18 cellular contexts compared by ENCODE assay signal in the genomic region with DNA sequence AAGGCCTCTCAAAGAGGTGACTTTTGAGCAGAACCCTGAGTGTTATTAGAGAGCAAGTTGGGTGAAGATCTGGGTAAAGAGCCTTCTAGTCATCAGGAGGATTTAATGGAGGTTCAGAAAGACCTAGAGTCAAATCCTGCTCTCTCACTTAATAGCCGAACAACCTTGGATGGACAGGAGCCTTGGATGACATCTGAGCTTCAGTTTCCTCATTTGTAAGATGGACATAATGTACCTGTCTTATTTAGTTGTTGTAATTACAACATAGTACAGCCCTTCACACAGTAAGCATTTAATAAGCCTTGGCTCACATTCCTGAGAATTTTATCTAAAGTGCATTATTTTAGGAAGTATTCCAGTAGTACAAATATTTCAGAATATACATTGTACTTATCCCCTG. TPM values are rescaled to one million over a fixed set of nuclear protein-coding genes. Genes with fewer than 3 reads are reported as not detected.
DNase-seq lines count a peak whose midpoint lies in the region; ATAC-seq, FAIRE-seq and TF ChIP-seq lines count a peak whose summit lies in the region.
"Had no signal": no experiment of that assay in that cellular context is flagged by ENCODE, and none has a peak within 500 bp of the region (broad histone marks: within the 10 kb centered on the region; RNA-seq: fewer than 3 reads in every experiment).

No MANE protein-coding gene starts in this region.

- in situ Hi-C loops in HepG2 (cut with HindIII; ENCODE audit: extremely low pct_ligation_motif_present, low pct_unique_long_range_greater_than_20kb), result no loop called here

- H3K27me3 Mint-ChIP-seq in activated T-helper 17 cell treated with anti-CD3 and anti-CD28 coated beads, Interleukin-2, amount 50 U/mL, for 72 hours, result no peaks in the 10 kb centered on the region
- no peaks in the 10 kb centered on the region for H3K27me3 Mint-ChIP-seq in activated CD4-positive, alpha-beta memory T cell treated with anti-CD3 and anti-CD28 coated beads for 36 hours
- H3K27me3 Mint-ChIP-seq in Calu3 (ENCODE audit: unreplicated experiment), result no peaks in the 10 kb centered on the region
- H3K27me3 Mint-ChIP-seq: CD4-positive, alpha-beta T cell had no signal

- H3K4me2 ChIP-seq in HepG2 (ENCODE audit: low read depth, low read length), result no peak overlapping the region
- H3K4me2 ChIP-seq: A549 had no signal

- H3K27ac ChIP-seq in HepG2 (ENCODE audit: extremely low read length, insufficient read depth, low read length), result no peak overlapping the region
- no peak overlapping the region for H3K27ac ChIP-seq in right lobe of liver
- peak overlapping the region in 39 of 59 donors; percentile 6 to 81 (median 69) for H3K27ac ChIP-seq in dorsolateral prefrontal cortex
- peak overlapping the region; percentile 51 for H3K27ac ChIP-seq in substantia nigra (ENCODE audit: low read depth, low read length, poor library complexity, severe bottlenecking)
- H3K27ac ChIP-seq: 22Rv1, A549, C4-2B had no signal

- H3K4me3 ChIP-seq in HepG2 (replicated peaks in 1 of 3; ENCODE audit: insufficient read depth in 1 of 3, low read depth in 2 of 3, low read length in 3 of 3) (no peak overlapping the region), right lobe of liver (no peak overlapping the region), dorsolateral prefrontal cortex (no peak overlapping the region)
- H3K4me3 ChIP-seq: A549 had no signal

- no peaks in the 10 kb centered on the region for H3K9me3 ChIP-seq in HepG2 (ENCODE audit: low read length)
- H3K9me3 ChIP-seq in right lobe of liver, result no peaks in the 10 kb centered on the region
- H3K9me3 ChIP-seq: A549, Caco-2 had no signal

- H3K4me1 ChIP-seq in HepG2 (ENCODE audit: insufficient read depth, low read length), result no peaks in the 10 kb centered on the region
- no peaks in the 10 kb centered on the region for H3K4me1 ChIP-seq in right lobe of liver
- H3K4me1 ChIP-seq: A549, Caco-2 had no signal

- H3K27me3 ChIP-seq in HepG2 (ENCODE audit: control insufficient read depth in 1 of 2, insufficient read depth in 2 of 2, low read length in 2 of 2) (no peaks in the 10 kb centered on the region), right lobe of liver (no peaks in the 10 kb centered on the region), dorsolateral prefrontal cortex (no peaks in the 10 kb centered on the region)

- BruUV-seq in HepG2 (replicated peaks; lab: Mats Ljungman, UMichigan), result no TSS peak
- BruUV-seq in Calu3 (replicated peaks; lab: Mats Ljungman, UMichigan), result no TSS peak

- H3K79me2 ChIP-seq in HepG2 (ENCODE audit: insufficient read depth, low read length), result peaks cover 5% of the 10 kb centered on the region

- H3K27ac Mint-ChIP-seq in activated T-helper 17 cell treated with anti-CD3 and anti-CD28 coated beads, Interleukin-2, amount 50 U/mL, for 72 hours, result peak overlapping the region; percentile 10
- no peak overlapping the region for H3K27ac Mint-ChIP-seq in activated CD4-positive, alpha-beta memory T cell treated with anti-CD3 and anti-CD28 coated beads for 36 hours
- no peak overlapping the region for H3K27ac Mint-ChIP-seq in Calu3 (ENCODE audit: unreplicated experiment)
- H3K27ac Mint-ChIP-seq: CD4-positive, alpha-beta T cell had no signal

- H3K4me1 Mint-ChIP-seq in activated T-helper 17 cell treated with anti-CD3 and anti-CD28 coated beads, Interleukin-2, amount 50 U/mL, for 72 hours, result peaks cover 12% of the 10 kb centered on the region
- H3K4me1 Mint-ChIP-seq in activated CD4-positive, alpha-beta memory T cell treated with anti-CD3 and anti-CD28 coated beads for 36 hours (ENCODE audit: low read depth), result peaks cover 6% of the 10 kb centered on the region
- H3K4me1 Mint-ChIP-seq in Calu3 (ENCODE audit: low read depth, unreplicated experiment), result peaks cover 14% of the 10 kb centered on the region

- no peak for ATAC-seq in HepG2
- no peak for ATAC-seq in right lobe of liver
- no peak for ATAC-seq in activated T-helper 17 cell treated with anti-CD3 and anti-CD28 coated beads, Interleukin-2, amount 50 U/mL, for 72 hours (replicated peaks)
- ATAC-seq: A549 had no signal

- TF ChIP-seq POLR2A in HepG2 (IDR thresholded peaks at IDR 0.05; ENCODE audit: insufficient read depth in 1 of 2, low read depth in 2 of 2, low read length in 2 of 2), result no peak
- TF ChIP-seq POLR2A in right lobe of liver (IDR thresholded peaks at IDR 0.05), result no peak

- H3K4me3 Mint-ChIP-seq in activated T-helper 17 cell treated with anti-CD3 and anti-CD28 coated beads, Interleukin-2, amount 50 U/mL, for 72 hours, result no peak overlapping the region
- H3K4me3 Mint-ChIP-seq in activated CD4-positive, alpha-beta memory T cell treated with anti-CD3 and anti-CD28 coated beads for 36 hours, result no peak overlapping the region
- no peak overlapping the region for H3K4me3 Mint-ChIP-seq in Calu3 (ENCODE audit: low read depth, unreplicated experiment)
- H3K4me3 Mint-ChIP-seq: CD4-positive, alpha-beta T cell had no signal

- H2AFZ ChIP-seq in HepG2 (ENCODE audit: low read length), result no peak overlapping the region

- FAIRE-seq in HepG2 (lab: Jason Lieb, UNC), result no peak
- FAIRE-seq: A549, H1 had no signal

- no peak for TF ChIP-seq EP300 in HepG2 (IDR thresholded peaks at IDR 0.05; ENCODE audit: low read depth in 2 of 2, low read length in 2 of 2)
- TF ChIP-seq EP300 in HepG2 (CRISPR knock-in tag; IDR thresholded peaks at IDR 0.05; ENCODE audit: borderline replicate concordance), result no peak

- intact Hi-C loops in HepG2 (cut with micrococcal nuclease; ENCODE audit: unreplicated experiment) (no loop called here), right lobe of liver (cut with DNase I) (no loop called here), dorsolateral prefrontal cortex (cut with DNase I) (no loop called here), Calu3 (cut with micrococcal nuclease; ENCODE audit: unreplicated experiment) (loop anchor here (5.0 kb wide), 1 partner anchor 137 kb away; no protein-coding TSS in a partner anchor)
- intact Hi-C loops in activated CD4-positive, alpha-beta memory T cell treated with anti-CD3 and anti-CD28 coated beads for 36 hours (cut with micrococcal nuclease), result no loop called here

- peaks cover 5% of the 10 kb centered on the region; the same call in 1 of the 2 replicates for H4K20me1 ChIP-seq in HepG2 (ENCODE audit: insufficient read depth, low read length)

- no peaks in the 10 kb centered on the region for H3K9me3 Mint-ChIP-seq in activated T-helper 17 cell treated with anti-CD3 and anti-CD28 coated beads, Interleukin-2, amount 50 U/mL, for 72 hours
- H3K9me3 Mint-ChIP-seq in activated CD4-positive, alpha-beta memory T cell treated with anti-CD3 and anti-CD28 coated beads for 36 hours, result no peaks in the 10 kb centered on the region
- no peaks in the 10 kb centered on the region for H3K9me3 Mint-ChIP-seq in Calu3 (ENCODE audit: low read depth, unreplicated experiment)
- H3K9me3 Mint-ChIP-seq: CD4-positive, alpha-beta T cell had no signal

- H3K9ac ChIP-seq in HepG2 (ENCODE audit: insufficient read depth, low read depth, low read length), result no peak overlapping the region

- peaks cover 19 to 77% of the 10 kb centered on the region in 2 experiments for H3K36me3 ChIP-seq in HepG2 (replicated peaks in 1 of 2; ENCODE audit: control insufficient read depth in 1 of 2, insufficient read depth in 2 of 2, low read length in 2 of 2)
- H3K36me3 ChIP-seq in right lobe of liver, result peaks cover 0 to 3% (median 0%) of the 10 kb centered on the region in 4 donors

- no peak for TF ChIP-seq CTCF in HepG2 (CRISPR knock-in tag; IDR thresholded peaks at IDR 0.05)
- no peak for TF ChIP-seq CTCF in right lobe of liver (IDR thresholded peaks at IDR 0.05)
- no peak for TF ChIP-seq CTCF in dorsolateral prefrontal cortex (IDR thresholded peaks at IDR 0.05 in 54 of 56, conservative IDR thresholded peaks at IDR 0.05 in 2 of 56; ENCODE audit: low read depth in 1 of 56, partially characterized antibody in 56 of 56)
- no peak for TF ChIP-seq CTCF in Calu3 (IDR thresholded peaks at IDR 0.05; ENCODE audit: unreplicated experiment)

- peaks cover 87% of the 10 kb centered on the region for H3K36me3 Mint-ChIP-seq in activated T-helper 17 cell treated with anti-CD3 and anti-CD28 coated beads, Interleukin-2, amount 50 U/mL, for 72 hours (ENCODE audit: low read depth)
- peaks cover 49% of the 10 kb centered on the region for H3K36me3 Mint-ChIP-seq in activated CD4-positive, alpha-beta memory T cell treated with anti-CD3 and anti-CD28 coated beads for 36 hours
- peaks cover 4% of the 10 kb centered on the region for H3K36me3 Mint-ChIP-seq in Calu3 (ENCODE audit: insufficient read depth, unreplicated experiment)

- POLR2A ChIA-PET in HepG2 (lab: Yijun Ruan, JAX), result no interaction called here
- POLR2A ChIA-PET in activated CD4-positive, alpha-beta memory T cell treated with anti-CD3 and anti-CD28 coated beads for 36 hours (lab: Charles Lee), result interaction anchor here (1.4 kb wide), 1 partner anchor 58 kb away, joined by 3 read pairs; no protein-coding TSS in a partner anchor

- CTCF ChIA-PET in HepG2 (lab: Yijun Ruan, JAX; ENCODE audit: low intra/inter-chr PET ratio, low total read pairs), result no interaction called here
- CTCF ChIA-PET in activated CD4-positive, alpha-beta memory T cell treated with anti-CD3 and anti-CD28 coated beads for 36 hours (lab: Charles Lee), result interaction anchor here (1.0 kb wide), 1 partner anchor 15 kb away, joined by 3 read pairs; no protein-coding TSS in a partner anchor
- CTCF ChIA-PET in Calu3 (lab: Charles Lee), result no interaction called here

- TF ChIP-seq RAD21 in HepG2 (CRISPR knock-in tag; IDR thresholded peaks at IDR 0.05), result no peak

- DNase-seq in HepG2 (ENCODE audit: low spot score) (no peak), right lobe of liver (no peak), dorsolateral prefrontal cortex (no peak), substantia nigra (lab: John Stamatoyannopoulos, UW) (no peak), iPS-NIHi11 (ENCODE audit: low spot score) (no peak), Calu3 (no peak)
- DNase-seq in activated CD4-positive, alpha-beta memory T cell treated with anti-CD3 and anti-CD28 coated beads for 36 hours, result no peak
- DNase-seq: AML-193; Caco-2; CD4-positive, alpha-beta T cell; DMS79 treated with DMSO at 0.1 percent for 48 hours; GF-D8; HCEC 1CT had no signal

- 100% methylated on average over 1 of the region's 1 CpG for WGBS in HepG2 (ENCODE audit: low lambda C conversion rate)
- WGBS in right lobe of liver (ENCODE audit: insufficient coverage, low coverage, low lambda C conversion rate, missing lambda C conversion rate), result no CpG with 5 or more reads among the region's 1 CpG

RNA-seq across cellular contexts. Expression of gene C1GALT1, which starts 57.0 kb away (rescaled TPM):
- 65.9 and 68.2 TPM in 2 replicates for total RNA-seq in HepG2 (2016; rRNA removed; fragmentation: Illumina TruSeq; extraction: Trizol)
- total RNA-seq in HepG2 (2016; cell fraction: cytosol; rRNA removed; fragmentation: Illumina TruSeq; extraction: Trizol; ENCODE audit: low read depth), result 19.8 and 25.6 TPM in 2 replicates
- total RNA-seq in HepG2 (2016; cell fraction: insoluble cytoplasmic fraction; rRNA removed; fragmentation: Illumina TruSeq; extraction: Trizol), result 62.9 and 64.3 TPM in 2 replicates
- total RNA-seq in HepG2 (2016; cell fraction: membrane; rRNA removed; fragmentation: Illumina TruSeq; extraction: Trizol), result 52.3 and 53.0 TPM in 2 replicates
- total RNA-seq in HepG2 (2016; cell fraction: nucleus; rRNA removed; fragmentation: Illumina TruSeq; extraction: Trizol), result 69.0 and 75.5 TPM in 2 replicates
- 38.4 and 57.1 TPM in 2 replicates for polyA plus RNA-seq in HepG2 (2011; rRNA removed)
- 20.6 and 24.8 TPM in 2 replicates for polyA plus RNA-seq in HepG2 (2011; cell fraction: cytosol; rRNA removed)
- 23.4 and 24.2 TPM in 2 replicates for polyA plus RNA-seq in HepG2 (2011; cell fraction: nucleus; rRNA removed)
- 55.8 and 60.8 TPM in 2 replicates for polyA plus RNA-seq in HepG2 (2012)
- 8.4 and 10.0 TPM in 2 replicates for polyA plus RNA-seq in HepG2 (2016; cell fraction: cytosol; fragmentation: Illumina TruSeq; extraction: Trizol; ENCODE audit: low read depth)
- 47.9 and 50.9 TPM in 2 replicates for polyA plus RNA-seq in HepG2 (2016; cell fraction: insoluble cytoplasmic fraction; fragmentation: Illumina TruSeq; extraction: Trizol; ENCODE audit: low read depth)
- 20.8 and 22.4 TPM in 2 replicates for polyA plus RNA-seq in HepG2 (2016; cell fraction: membrane; fragmentation: Illumina TruSeq; extraction: Trizol; ENCODE audit: low read depth)
- 84.6 and 86.9 TPM in 2 replicates for polyA plus RNA-seq in HepG2 (2016; cell fraction: nucleus; fragmentation: Illumina TruSeq; extraction: Trizol; ENCODE audit: insufficient read depth, low read depth)
- 3.2 and 24.2 TPM in 2 replicates for polyA minus RNA-seq in HepG2 (2011; rRNA and poly(A)+ RNA removed; ENCODE audit: low replicate concordance)
- 58.8 and 63.4 TPM in 2 replicates for polyA minus RNA-seq in HepG2 (2011; cell fraction: cytosol; rRNA and poly(A)+ RNA removed)
- 176 and 229 TPM in 2 replicates for polyA minus RNA-seq in HepG2 (2011; cell fraction: nucleus; rRNA and poly(A)+ RNA removed)
- total RNA-seq in right lobe of liver, result 10 to 100 TPM; 10.1 to 16.6 (median 13.1) TPM
- 10 to 100 TPM; 40.9 to 47.2 TPM for total RNA-seq in activated T-helper 17 cell treated with anti-CD3 and anti-CD28 coated beads, Interleukin-2, amount 50 U/mL, for 72 hours
- total RNA-seq in dorsolateral prefrontal cortex, result 10 to 100 TPM; 22.2 to 88.2 (median 37.1) TPM
- 10 to 100 TPM; 34.1 to 36.7 TPM for total RNA-seq in activated CD4-positive, alpha-beta memory T cell treated with anti-CD3 and anti-CD28 coated beads for 36 hours
- total RNA-seq in Calu3 (2022), result 92.2 and 97.0 TPM in 2 replicates

Comparison
In these comparisons a context has a peak if more than half of its experiments do, and no peak if none do; other contexts are left out.
1. H3K27ac ChIP-seq: peak in dorsolateral prefrontal cortex (39 of 59) and substantia nigra (single experiment); none in HepG2 (single experiment) and right lobe of liver (0 of 3).